12 cellular contexts compared by ENCODE assay signal in genomic region chr1:79197421-79197820, GRCh38.
DNase-seq lines count a peak whose midpoint lies in the region; ATAC-seq and TF ChIP-seq lines count a peak whose summit lies in the region.
"Had no signal": no experiment of that assay in that cellular context is flagged by ENCODE, and none has a peak within 500 bp of the region (broad histone marks: within the 10 kb centered on the region; RNA-seq: fewer than 3 reads in every experiment).

No MANE protein-coding gene starts in this region.

- H3K27ac ChIP-seq in C4-2B (no peak overlapping the region), right lobe of liver (no peak overlapping the region)

- H3K27me3 Mint-ChIP-seq in CD14-positive monocyte (ENCODE audit: low read depth in 3 of 3) = no peaks in the 10 kb centered on the region

- no peaks in the 10 kb centered on the region for H3K36me3 ChIP-seq in right lobe of liver

- H3K27me3 ChIP-seq in right lobe of liver = no peaks in the 10 kb centered on the region

- H3K9me3 Mint-ChIP-seq in CD14-positive monocyte = peaks cover 0 to 5% (median 2%) of the 10 kb centered on the region in 7 donors

- DNase-seq in HS-27A (ENCODE audit: low read depth) = peak; percentile 20
- DNase-seq in amniotic epithelial cell (ENCODE audit: low read depth) = peak; percentile 16
- no peak for DNase-seq in right lobe of liver
- no peak for DNase-seq in CD14-positive monocyte (ENCODE audit: low spot score)
- no peak for DNase-seq in hippocampal formation (lab: John Stamatoyannopoulos, UW)
- no peak for DNase-seq in stimulated activated CD4-positive, alpha-beta T cell treated with anti-CD3 and anti-CD28 coated beads, Interleukin-4, amount 100 ng/mL, for 4 hours
- DNase-seq: GDM1, KBM-7, left colon, T1000 had no signal

- no peak for TF ChIP-seq POLR2A in right lobe of liver (IDR thresholded peaks at IDR 0.05)

- H3K4me3 ChIP-seq in right lobe of liver = no peak overlapping the region

- TF ChIP-seq CTCF in C4-2B (conservative IDR thresholded peaks at IDR 0.05) (peak; percentile 59), right lobe of liver (IDR thresholded peaks at IDR 0.05) (peak; percentile 5 to 18 (median 14)), CD14-positive monocyte (IDR thresholded peaks at IDR 0.05) (no peak)

- H3K4me1 ChIP-seq in right lobe of liver = no peaks in the 10 kb centered on the region

- no peaks in the 10 kb centered on the region for H3K9me3 ChIP-seq in right lobe of liver

- no peaks in the 10 kb centered on the region for H3K36me3 Mint-ChIP-seq in CD14-positive monocyte

- intact Hi-C loops in right lobe of liver (cut with DNase I) (no loop called here), CD14-positive monocyte (cut with micrococcal nuclease) (no loop called here)

- peak in 1 of 4 donors; percentile 39 for ATAC-seq in right lobe of liver
- no peak for ATAC-seq in HG03139 (IDR thresholded peaks at IDR 0.05; ENCODE audit: unreplicated experiment)
- ATAC-seq: left colon had no signal

- H3K4me1 Mint-ChIP-seq in CD14-positive monocyte = no peaks in the 10 kb centered on the region

- WGBS in right lobe of liver (ENCODE audit: insufficient coverage, low coverage, low lambda C conversion rate, missing lambda C conversion rate) = 39% methylated on average over 2 of the region's 2 CpGs

- H3K4me3 Mint-ChIP-seq in CD14-positive monocyte = no peak overlapping the region

- no peak overlapping the region for H3K27ac Mint-ChIP-seq in CD14-positive monocyte

Comparison
In these comparisons a context has a peak if more than half of its experiments do, and no peak if none do; other contexts are left out.
1. DNase-seq: peak in HS-27A (single experiment) and amniotic epithelial cell (single experiment); none in right lobe of liver (0 of 3), CD14-positive monocyte (single experiment), hippocampal formation (0 of 2) and stimulated activated CD4-positive, alpha-beta T cell treated with anti-CD3 and anti-CD28 coated beads, Interleukin-4, amount 100 ng/mL, for 4 hours (0 of 2).